6 cellular contexts compared by ENCODE assay signal in the genomic region with DNA sequence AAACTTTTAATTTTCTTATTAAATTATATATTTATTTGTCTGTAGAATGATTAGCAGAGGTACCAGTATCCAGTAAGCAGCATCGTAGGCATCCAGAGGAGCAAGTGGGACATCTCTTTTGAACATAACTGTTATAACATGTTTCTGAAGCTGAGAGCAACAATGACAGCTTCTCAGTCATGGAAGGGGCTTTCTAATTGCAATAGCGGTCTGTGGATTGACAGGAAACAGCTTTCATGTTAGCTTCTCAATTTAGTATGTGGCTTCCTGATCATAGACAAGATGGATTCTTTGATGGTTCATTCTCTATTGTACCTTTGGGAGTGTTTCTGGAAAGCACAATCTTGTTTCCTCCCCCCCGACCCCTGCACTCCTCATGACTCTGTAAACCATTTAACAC.
"Had no signal": no experiment of that assay in that cellular context is flagged by ENCODE, and none has a peak within 500 bp of the region (broad histone marks: within the 10 kb centered on the region; RNA-seq: fewer than 3 reads in every experiment).

No MANE protein-coding gene starts in this region.

- H3K4me1 Mint-ChIP-seq: GM23338, H9 had no signal

- H3K9ac ChIP-seq: KMS-11 had no signal

- ATAC-seq: GM23338 had no signal

- DNase-seq: H9, HCEC 1CT, IMR-90, KBM-7 had no signal

- H3K27ac Mint-ChIP-seq: GM23338, H9 had no signal

- H3K27ac ChIP-seq: KMS-11 had no signal

- H2AFZ ChIP-seq: GM23338 had no signal

- H3K4me3 ChIP-seq: GM23338 had no signal

- H3K4me2 ChIP-seq: GM23338, KMS-11 had no signal

- H3K4me3 Mint-ChIP-seq: GM23338, H9 had no signal
